13 cellular contexts compared by ENCODE assay signal in the genomic region with DNA sequence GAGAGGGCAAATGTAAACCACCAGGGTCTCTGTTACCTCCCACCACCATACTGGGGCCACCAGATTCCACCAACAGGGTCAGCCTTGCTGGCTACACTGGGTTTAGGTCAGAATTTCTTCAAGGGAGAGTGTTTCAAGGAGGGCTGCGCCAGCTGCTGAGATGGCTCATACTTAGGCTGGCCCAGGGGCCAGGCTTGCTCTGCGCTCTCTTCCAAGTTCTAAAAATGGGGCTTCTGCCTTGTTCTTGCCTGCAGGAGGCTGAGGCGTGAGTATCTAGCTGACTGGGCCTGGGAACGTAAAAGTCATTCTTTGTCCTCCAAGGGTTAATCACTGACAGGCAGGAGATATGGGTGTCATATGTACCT. TPM values are rescaled to one million over a fixed set of nuclear protein-coding genes. Genes with fewer than 3 reads are reported as not detected.
DNase-seq lines count a peak whose midpoint lies in the region; ATAC-seq and TF ChIP-seq lines count a peak whose summit lies in the region.
"Had no signal": no experiment of that assay in that cellular context is flagged by ENCODE, and none has a peak within 500 bp of the region (broad histone marks: within the 10 kb centered on the region; RNA-seq: fewer than 3 reads in every experiment).

No MANE protein-coding gene starts in this region.

- intact Hi-C loops in esophagus squamous epithelium (cut with DNase I) = no loop called here

- ATAC-seq in RWPE2 (ENCODE audit: low read depth) = peak; percentile 45
- ATAC-seq in HG03175 (IDR thresholded peaks at IDR 0.05; ENCODE audit: unreplicated experiment) = no peak

- TF ChIP-seq CTCF in AG09309 (IDR thresholded peaks at IDR 0.05; ENCODE audit: control insufficient read depth, insufficient read depth, low read depth, low read length, missing control alignments) = peak; percentile 2
- no peak for TF ChIP-seq CTCF in RWPE2 (IDR thresholded peaks at IDR 0.05; ENCODE audit: poor library complexity, severe bottlenecking)
- TF ChIP-seq CTCF in esophagus squamous epithelium (IDR thresholded peaks at IDR 0.05) = no peak
- no peak for TF ChIP-seq CTCF in progenitor cell of endocrine pancreas (IDR thresholded peaks at IDR 0.05; ENCODE audit: unreplicated experiment)

- H3K36me3 ChIP-seq in RWPE2 (ENCODE audit: low read depth) = no peaks in the 10 kb centered on the region
- H3K36me3 ChIP-seq in esophagus squamous epithelium = no peaks in the 10 kb centered on the region

- H3K27ac ChIP-seq in RWPE2 (ENCODE audit: poor library complexity, severe bottlenecking) (peak overlapping the region; percentile 99), esophagus squamous epithelium (peak overlapping the region; percentile 15 to 81 (median 48))
- H3K27ac ChIP-seq: HL-60 had no signal

- H3K9me3 ChIP-seq in RWPE2 (ENCODE audit: severe bottlenecking) (no peaks in the 10 kb centered on the region), esophagus squamous epithelium (no peaks in the 10 kb centered on the region)

- POLR2A ChIA-PET in HEK293T (lab: Yijun Ruan, JAX) = interaction anchor here (0.7 to 1.2 kb wide), 2 partner anchors 91 to 96 kb away, joined by 3 to 5 read pairs; partner anchors contain the start of genes BABAM2 and RBKS

- no peak overlapping the region for H3K4me3 ChIP-seq in AG09309 (ENCODE audit: control insufficient read depth, low read depth, low read length)
- no peak overlapping the region for H3K4me3 ChIP-seq in RWPE2 (ENCODE audit: severe bottlenecking)
- no peak overlapping the region for H3K4me3 ChIP-seq in esophagus squamous epithelium

- H3K9me3 Mint-ChIP-seq in progenitor cell of endocrine pancreas (ENCODE audit: low read depth) = no peaks in the 10 kb centered on the region

- no peaks in the 10 kb centered on the region for H3K27me3 Mint-ChIP-seq in progenitor cell of endocrine pancreas
- H3K27me3 Mint-ChIP-seq: naive B cell had no signal

- H3K4me1 ChIP-seq in RWPE2 (ENCODE audit: insufficient read depth, poor library complexity, severe bottlenecking) = peaks cover 20% of the 10 kb centered on the region
- H3K4me1 ChIP-seq in esophagus squamous epithelium = peaks cover 0 to 31% (median 14%) of the 10 kb centered on the region in 3 donors

- DNase-seq in AG09309 (ENCODE audit: low read depth) = no peak
- DNase-seq in RWPE2 (ENCODE audit: low spot score) = no peak
- no peak for DNase-seq in esophagus squamous epithelium (lab: John Stamatoyannopoulos, UW)
- no peak for DNase-seq in progenitor cell of endocrine pancreas (ENCODE audit: low spot score, unreplicated experiment)
- no peak for DNase-seq in COLO829 (ENCODE audit: low spot score)
- DNase-seq in HEK293T (ENCODE audit: extremely low spot score) = no peak
- no peak for DNase-seq in glomerular visceral epithelial cell (ENCODE audit: extremely low spot score)
- DNase-seq: naive B cell, NCI-H1092, substantia nigra had no signal

- TF ChIP-seq POLR2A in esophagus squamous epithelium (IDR thresholded peaks at IDR 0.05) = no peak

- H3K27me3 ChIP-seq in RWPE2 (ENCODE audit: insufficient read depth, poor library complexity, severe bottlenecking) = no peaks in the 10 kb centered on the region
- no peaks in the 10 kb centered on the region for H3K27me3 ChIP-seq in esophagus squamous epithelium

- H3K27ac Mint-ChIP-seq in progenitor cell of endocrine pancreas = peak overlapping the region; percentile 92

- no peak overlapping the region for H3K4me3 Mint-ChIP-seq in progenitor cell of endocrine pancreas (ENCODE audit: low read depth)
- H3K4me3 Mint-ChIP-seq: CD14-positive monocyte, naive B cell had no signal

- CTCF ChIA-PET in HEK293T (lab: Yijun Ruan, JAX) = no interaction called here

- 88 to 90% methylated on average over 3 to 4 of the region's 4 CpGs for WGBS in esophagus squamous epithelium, 2 donors

- H3K4me1 Mint-ChIP-seq in progenitor cell of endocrine pancreas (ENCODE audit: low read depth) = peaks cover 1% of the 10 kb centered on the region
- H3K4me1 Mint-ChIP-seq: naive B cell had no signal

- H3K36me3 Mint-ChIP-seq in progenitor cell of endocrine pancreas (ENCODE audit: insufficient read depth) = peaks cover 1% of the 10 kb centered on the region
- H3K36me3 Mint-ChIP-seq: naive B cell had no signal

TF ChIP-seq in HEK293T, 16 proteins besides CTCF, POLR2A, EP300 and RAD21:
- no peak for TF ChIP-seq SP1 (IDR thresholded peaks at IDR 0.05)
- no peak for TF ChIP-seq SUZ12 (IDR thresholded peaks at IDR 0.05)
- TF ChIP-seq ELF4 (IDR thresholded peaks at IDR 0.05) = no peak
- TF ChIP-seq BHLHE40 (IDR thresholded peaks at IDR 0.05; ENCODE audit: borderline replicate concordance) = no peak
- TF ChIP-seq, protein P1, sequence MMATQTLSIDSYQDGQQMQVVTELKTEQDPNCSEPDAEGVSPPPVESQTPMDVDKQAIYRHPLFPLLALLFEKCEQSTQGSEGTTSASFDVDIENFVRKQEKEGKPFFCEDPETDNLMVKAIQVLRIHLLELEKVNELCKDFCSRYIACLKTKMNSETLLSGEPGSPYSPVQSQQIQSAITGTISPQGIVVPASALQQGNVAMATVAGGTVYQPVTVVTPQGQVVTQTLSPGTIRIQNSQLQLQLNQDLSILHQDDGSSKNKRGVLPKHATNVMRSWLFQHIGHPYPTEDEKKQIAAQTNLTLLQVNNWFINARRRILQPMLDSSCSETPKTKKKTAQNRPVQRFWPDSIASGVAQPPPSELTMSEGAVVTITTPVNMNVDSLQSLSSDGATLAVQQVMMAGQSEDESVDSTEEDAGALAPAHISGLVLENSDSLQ (IDR thresholded peaks at IDR 0.05) = no peak

RNA-seq across cellular contexts. Expression of gene MRPL33, which starts 28.1 kb away (rescaled TPM):
- 100 to 1,000 TPM in 1 of 4 donors, 10 to 100 TPM in 3; 50.4 to 114 (median 70.9) TPM for total RNA-seq in esophagus squamous epithelium
- total RNA-seq in progenitor cell of endocrine pancreas = 59.7 and 63.3 TPM in 2 replicates
